ENCODE assay signal across 15 cellular contexts in genomic region chr7:92875719-92876118, GRCh38. TPM values are rescaled to one million over a fixed set of nuclear protein-coding genes. Genes with fewer than 3 reads are reported as not detected.
A peak's percentile ranks its signal among the peaks of the same experiment; 100 is the strongest.
DNase-seq lines count a peak whose midpoint lies in the region; ATAC-seq and TF ChIP-seq lines count a peak whose summit lies in the region.
"Had no signal": no experiment of that assay in that cellular context is flagged by ENCODE, and none has a peak within 500 bp of the region (broad histone marks: within the 10 kb centered on the region; RNA-seq: fewer than 3 reads in every experiment).

No MANE protein-coding gene starts in this region.

- ATAC-seq in esophagus mucosa (peak; percentile 86), omental fat pad (ENCODE audit: low FRiP score) (no peak), HG03135 (IDR thresholded peaks at IDR 0.05; ENCODE audit: unreplicated experiment) (no peak)

- intact Hi-C loops in A673 (cut with micrococcal nuclease; ENCODE audit: unreplicated experiment): no loop called here

- H3K9me3 ChIP-seq in MG63 (no peaks in the 10 kb centered on the region), A673 (ENCODE audit: low read depth, low read length, poor library complexity, severe bottlenecking) (no peaks in the 10 kb centered on the region)
- H3K9me3 ChIP-seq: right atrium auricular region, thoracic aorta had no signal

- POLR2A ChIA-PET in A673 (lab: Charles Lee; ENCODE audit: low non-redundant PET): no interaction called here

- no peaks in the 10 kb centered on the region for H3K4me1 ChIP-seq in A673 (ENCODE audit: insufficient read depth, low read length, poor library complexity, severe bottlenecking)
- H3K4me1 ChIP-seq: right atrium auricular region had no signal

- H3K27ac ChIP-seq in A673 (ENCODE audit: low read depth, low read length, poor library complexity, severe bottlenecking): no peak overlapping the region
- H3K27ac ChIP-seq: KMS-11, right atrium auricular region, thoracic aorta had no signal

- CTCF ChIA-PET in A673 (lab: Charles Lee): no interaction called here

- H3K27me3 ChIP-seq in MG63: no peaks in the 10 kb centered on the region
- H3K27me3 ChIP-seq in A673 (replicated peaks; ENCODE audit: insufficient read depth, low read depth, low read length, poor library complexity): peaks cover 5% of the 10 kb centered on the region
- H3K27me3 ChIP-seq: right atrium auricular region had no signal

- no peaks in the 10 kb centered on the region for H3K36me3 ChIP-seq in MG63
- H3K36me3 ChIP-seq in A673 (ENCODE audit: insufficient read depth, low read length, poor library complexity, severe bottlenecking): no peaks in the 10 kb centered on the region
- H3K36me3 ChIP-seq: right atrium auricular region, thoracic aorta had no signal

- no peak overlapping the region for H3K4me3 ChIP-seq in MG63
- no peak overlapping the region for H3K4me3 ChIP-seq in A673 (ENCODE audit: low read depth, low read length, poor library complexity, severe bottlenecking)
- H3K4me3 ChIP-seq: right atrium auricular region, thoracic aorta had no signal

- no peak for TF ChIP-seq CTCF in A673 (conservative IDR thresholded peaks at IDR 0.05; ENCODE audit: low read depth, low read length)
- no peak for TF ChIP-seq CTCF in omental fat pad (IDR thresholded peaks at IDR 0.05)

- no TSS peak for BruUV-seq in A673 (replicated peaks; lab: Mats Ljungman, UMichigan)

- DNase-seq in stimulated activated CD4-positive, alpha-beta T cell treated with anti-CD3 and anti-CD28 coated beads, Interleukin-4, amount 100 ng/mL, for 24 hours: peak; percentile 21
- no peak for DNase-seq in stimulated activated CD4-positive, alpha-beta T cell treated with anti-CD3 and anti-CD28 coated beads, Interleukin-4, amount 100 ng/mL, for 4 hours
- peak; percentile 4 for DNase-seq in MG63
- no peak for DNase-seq in effector CD8-positive, alpha-beta T cell (lab: John Stamatoyannopoulos, UW)
- no peak for DNase-seq in A673 (ENCODE audit: low spot score)
- no peak for DNase-seq in omental fat pad (ENCODE audit: low spot score)
- DNase-seq: effector memory CD4-positive, alpha-beta T cell; naive B cell; NCI-H2081 treated with DMSO at 0.1 percent for 48 hours; SW 1271 had no signal

RNA-seq across cellular contexts. Expression of gene CDK6, which starts 39.3 kb away (rescaled TPM):
- 30.7 and 38.1 TPM in 2 replicates for total RNA-seq in MG63 (2014; rRNA removed; shearing (Covaris generic); ENCODE audit: low replicate concordance)
- total RNA-seq in esophagus mucosa (26.8 TPM), A673 (2021) (10.0 and 10.5 TPM in 2 replicates), omental fat pad (10 to 100 TPM; 18.9 to 30.3 (median 24.2) TPM)

Comparison
In these comparisons a context has a peak if more than half of its experiments do, and no peak if none do; other contexts are left out.
1. DNase-seq: peak in stimulated activated CD4-positive, alpha-beta T cell treated with anti-CD3 and anti-CD28 coated beads, Interleukin-4, amount 100 ng/mL, for 24 hours (single experiment) and MG63 (single experiment); none in stimulated activated CD4-positive, alpha-beta T cell treated with anti-CD3 and anti-CD28 coated beads, Interleukin-4, amount 100 ng/mL, for 4 hours (0 of 2), effector CD8-positive, alpha-beta T cell (single experiment), A673 (single experiment) and omental fat pad (single experiment).